9 cellular contexts compared by ENCODE assay signal in genomic region chr3:12681586-12682371, GRCh38. TPM values are rescaled to one million over a fixed set of nuclear protein-coding genes. Genes with fewer than 3 reads are reported as not detected.
DNase-seq lines count a peak whose midpoint lies in the region; ATAC-seq, FAIRE-seq and TF ChIP-seq lines count a peak whose summit lies in the region.
"Had no signal": no experiment of that assay in that cellular context is flagged by ENCODE, and none has a peak within 500 bp of the region (broad histone marks: within the 10 kb centered on the region; RNA-seq: fewer than 3 reads in every experiment).

No MANE protein-coding gene starts in this region.

- TF ChIP-seq POLR2A in esophagus muscularis mucosa (IDR thresholded peaks at IDR 0.05; ENCODE audit: low read depth) (no peak), GM12892 (IDR thresholded peaks at IDR 0.05; ENCODE audit: low read depth, low read length) (no peak)

- H3K36me3 Mint-ChIP-seq in natural killer cell, result no peaks in the 10 kb centered on the region

- DNase-seq in Ammon's horn (ENCODE audit: low spot score), result peak; percentile 62
- peak; percentile 95 for DNase-seq in NOMO-1 treated with DMSO at 0.1 percent for 48 hours (lab: John Stamatoyannopoulos, UW; ENCODE audit: unreplicated experiment)
- no peak for DNase-seq in esophagus muscularis mucosa (ENCODE audit: extremely low spot score)
- DNase-seq in natural killer cell, result no peak
- DNase-seq in GM12892 (ENCODE audit: insufficient read length), result no peak
- no peak for DNase-seq in activated effector memory CD4-positive, alpha-beta T cell treated with Interleukin-2 at 50 U/mL for 16 hours
- DNase-seq in stimulated activated CD4-positive, alpha-beta T cell treated with anti-CD3 and anti-CD28 coated beads, Interleukin-15, amount 100 ng/mL, for 24 hours, result no peak
- DNase-seq: DMS79 treated with DMSO at 0.1 percent for 48 hours had no signal

- TF ChIP-seq CTCF in esophagus muscularis mucosa (IDR thresholded peaks at IDR 0.05) (no peak), natural killer cell (IDR thresholded peaks at IDR 0.05) (no peak)

- peaks cover 3 to 10% of the 10 kb centered on the region in 2 donors for H3K4me1 Mint-ChIP-seq in natural killer cell

- peak overlapping the region in 3 of 4 donors; percentile 23 to 45 (median 37) for H3K27ac ChIP-seq in esophagus muscularis mucosa (replicated peaks in 1 of 4)

- no peaks in the 10 kb centered on the region for H3K36me3 ChIP-seq in esophagus muscularis mucosa

- intact Hi-C loops in esophagus muscularis mucosa (cut with DNase I) (no loop called here), natural killer cell (cut with micrococcal nuclease) (no loop called here)

- H3K4me3 ChIP-seq in esophagus muscularis mucosa, result no peak overlapping the region

- 73% methylated on average over 2 of the region's 2 CpGs for WGBS in esophagus muscularis mucosa

- peaks cover 0 to 5% (median 0%) of the 10 kb centered on the region in 4 donors for H3K4me1 ChIP-seq in esophagus muscularis mucosa

- H3K27ac Mint-ChIP-seq in natural killer cell, result no peak overlapping the region

- H3K27me3 ChIP-seq in esophagus muscularis mucosa, result no peaks in the 10 kb centered on the region

- no peak for TF ChIP-seq EP300 in esophagus muscularis mucosa (IDR thresholded peaks at IDR 0.05)

- H3K27me3 Mint-ChIP-seq in natural killer cell (ENCODE audit: low read depth in 2 of 2), result no peaks in the 10 kb centered on the region

- no peak overlapping the region for H3K4me3 Mint-ChIP-seq in natural killer cell

- no peak for FAIRE-seq in GM12892 (lab: Jason Lieb, UNC)

- ATAC-seq in natural killer cell, result peak; percentile 31 to 57 (median 38)
- no peak for ATAC-seq in GM21576 (IDR thresholded peaks at IDR 0.05; ENCODE audit: unreplicated experiment)

- H3K9me3 Mint-ChIP-seq in natural killer cell, result no peaks in the 10 kb centered on the region

- H3K9me3 ChIP-seq in esophagus muscularis mucosa, result no peaks in the 10 kb centered on the region

RNA-seq across cellular contexts. Expression of gene RAF1, which starts 17.9 kb away (rescaled TPM):
- total RNA-seq in esophagus muscularis mucosa (100 to 1,000 TPM; 113 to 153 (median 116) TPM), natural killer cell (100 to 1,000 TPM; 142 to 168 (median 156) TPM)
- 69.5 TPM for polyA plus RNA-seq in GM12892 (2012; ENCODE audit: missing spikeins)

Comparison
In these comparisons a context has a peak if more than half of its experiments do, and no peak if none do; other contexts are left out.
1. DNase-seq: peak in Ammon's horn (single experiment) and NOMO-1 treated with DMSO at 0.1 percent for 48 hours (single experiment); none in esophagus muscularis mucosa (single experiment), natural killer cell (single experiment), GM12892 (single experiment), activated effector memory CD4-positive, alpha-beta T cell treated with Interleukin-2 at 50 U/mL for 16 hours (single experiment) and stimulated activated CD4-positive, alpha-beta T cell treated with anti-CD3 and anti-CD28 coated beads, Interleukin-15, amount 100 ng/mL, for 24 hours (single experiment).